Comparison of ENCODE assay signal across 13 cellular contexts in genomic region chr7:1709900-1710299, GRCh38. TPM values are rescaled to one million over a fixed set of nuclear protein-coding genes. Genes with fewer than 3 reads are reported as not detected.
DNase-seq lines count a peak whose midpoint lies in the region; TF ChIP-seq lines count a peak whose summit lies in the region.
"Had no signal": no experiment of that assay in that cellular context is flagged by ENCODE, and none has a peak within 500 bp of the region (broad histone marks: within the 10 kb centered on the region; RNA-seq: fewer than 3 reads in every experiment).

No MANE protein-coding gene starts in this region.

- peaks cover 15% of the 10 kb centered on the region for H3K9me3 Mint-ChIP-seq in nephron progenitor cell

- H3K36me3 Mint-ChIP-seq in nephron progenitor cell (ENCODE audit: low read depth), result peaks cover 41% of the 10 kb centered on the region

- H3K4me1 ChIP-seq in KMS-11 (ENCODE audit: low read depth, poor library complexity, severe bottlenecking), result no peaks in the 10 kb centered on the region
- H3K4me1 ChIP-seq in SJCRH30, result peaks cover 10% of the 10 kb centered on the region; the same call in 1 of the 2 replicates

- H3K79me2 ChIP-seq in KMS-11 (ENCODE audit: insufficient read depth, low read depth), result no peaks in the 10 kb centered on the region

- in situ Hi-C loops in GM13976 (cut with MboI; ENCODE audit: low sequenced_read_pairs, unreplicated experiment), result no loop called here

- H3K27ac ChIP-seq in KMS-11 (no peak overlapping the region), SJCRH30 (no peak overlapping the region)
- H3K27ac ChIP-seq: body of pancreas, ovary had no signal

- peaks cover 63% of the 10 kb centered on the region; the same call in 1 of the 2 replicates for H3K27me3 ChIP-seq in KMS-11 (ENCODE audit: insufficient read depth, low read depth)
- no peaks in the 10 kb centered on the region for H3K27me3 ChIP-seq in MG63
- H3K27me3 ChIP-seq in SJCRH30, result no peaks in the 10 kb centered on the region
- H3K27me3 ChIP-seq: body of pancreas, ovary had no signal

- TF ChIP-seq CTCF in KMS-11 (conservative IDR thresholded peaks at IDR 0.05; ENCODE audit: low read depth, low read length), result peak; percentile 80
- TF ChIP-seq CTCF in cardiac fibroblast (IDR thresholded peaks at IDR 0.05; ENCODE audit: low read depth, low read length), result peak; percentile 43
- peak; percentile 29 for TF ChIP-seq CTCF in nephron progenitor cell (IDR thresholded peaks at IDR 0.05)
- TF ChIP-seq CTCF in GM13976 (IDR thresholded peaks at IDR 0.05; ENCODE audit: borderline replicate concordance, control extremely low read depth, extremely low read depth, insufficient read depth, missing control alignments), result no peak

- H3K9me3 ChIP-seq in MG63 (peaks cover 6% of the 10 kb centered on the region), SJCRH30 (replicated peaks) (no peaks in the 10 kb centered on the region)
- H3K9me3 ChIP-seq: ovary had no signal

- no peak overlapping the region for H3K4me2 ChIP-seq in KMS-11

- peak; percentile 19 for DNase-seq in COLO668 (lab: John Stamatoyannopoulos, UW; ENCODE audit: unreplicated experiment)
- DNase-seq in cardiac fibroblast (ENCODE audit: low read depth in 2 of 2), result peak in 1 of 2 donors; percentile 25
- no peak for DNase-seq in nephron progenitor cell
- DNase-seq in MG63, result no peak
- DNase-seq in SJCRH30, result no peak
- DNase-seq in NCI-H2081 treated with DMSO at 0.1 percent for 48 hours (lab: John Stamatoyannopoulos, UW), result no peak
- no peak for DNase-seq in GM13976 (ENCODE audit: low spot score)
- DNase-seq: activated T-cell treated with anti-CD3 and anti-CD28 coated beads for 4 hours, body of pancreas, NCI-H1105, T-helper 9 cell had no signal

- no peaks in the 10 kb centered on the region for H4K20me1 ChIP-seq in KMS-11 (ENCODE audit: insufficient read depth)

- no peak overlapping the region for H3K9ac ChIP-seq in KMS-11

- H3K4me3 ChIP-seq in KMS-11 (IDR thresholded peaks at IDR 0.05; ENCODE audit: insufficient read depth, low read depth, low read length) (no peak overlapping the region), cardiac fibroblast (replicated peaks in 1 of 2; ENCODE audit: low read depth in 2 of 2, low read length in 2 of 2) (no peak overlapping the region), MG63 (no peak overlapping the region), SJCRH30 (no peak overlapping the region)
- H3K4me3 ChIP-seq: body of pancreas, ovary had no signal

- H2AFZ ChIP-seq in KMS-11 (ENCODE audit: low read depth), result no peak overlapping the region

- H3K36me3 ChIP-seq in KMS-11 (ENCODE audit: insufficient read depth), result no peaks in the 10 kb centered on the region
- H3K36me3 ChIP-seq in MG63, result no peaks in the 10 kb centered on the region
- H3K36me3 ChIP-seq in SJCRH30, result no peaks in the 10 kb centered on the region
- H3K36me3 ChIP-seq: ovary had no signal

- no peak overlapping the region for H3K27ac Mint-ChIP-seq in nephron progenitor cell

- H3K4me3 Mint-ChIP-seq in nephron progenitor cell, result no peak overlapping the region

- H3K27me3 Mint-ChIP-seq in nephron progenitor cell (ENCODE audit: low read depth, poor library complexity), result no peaks in the 10 kb centered on the region

- H3K4me1 Mint-ChIP-seq in nephron progenitor cell, result peaks cover 29% of the 10 kb centered on the region

RNA-seq across cellular contexts. Expression of gene ELFN1, which starts 39.8 kb away (rescaled TPM):
- 0.05 and 0.56 TPM in 2 replicates for total RNA-seq in MG63 (2014; rRNA removed; shearing (Covaris generic); ENCODE audit: low replicate concordance)
- 1.3 and 1.7 TPM in 2 replicates for total RNA-seq in SJCRH30 (2014; rRNA removed; shearing (Covaris generic))
